26 cellular contexts compared by ENCODE assay signal in genomic region chr3:145904138-145904537, GRCh38.
"Had no signal": no experiment of that assay in that cellular context is flagged by ENCODE, and none has a peak within 500 bp of the region (broad histone marks: within the 10 kb centered on the region; RNA-seq: fewer than 3 reads in every experiment).

No MANE protein-coding gene starts in this region.

- H3K4me2 ChIP-seq: hepatocyte, neural progenitor cell had no signal

- H2AFZ ChIP-seq: hepatocyte had no signal

- H3K27ac ChIP-seq: colonic mucosa, epithelial cell of prostate, gastrocnemius medialis, hepatocyte, left lung, neural progenitor cell, psoas muscle, skin epidermis, suprapubic skin, transverse colon had no signal

- H3K4me1 Mint-ChIP-seq: central memory CD8-positive, alpha-beta T cell; naive thymus-derived CD4-positive, alpha-beta T cell had no signal

- ATAC-seq: esophagus mucosa, gastrocnemius medialis, left cardiac atrium, left lung had no signal

- H3K27me3 ChIP-seq: colonic mucosa, gastrocnemius medialis, hepatocyte, left lung, neural progenitor cell, suprapubic skin, transverse colon had no signal

- H3K4me3 ChIP-seq: colonic mucosa, gastrocnemius medialis, hepatocyte, left lung, neural progenitor cell, psoas muscle, skin epidermis, suprapubic skin, transverse colon had no signal

- H3K4me1 ChIP-seq: colonic mucosa, gastrocnemius medialis, left lung, neural progenitor cell, psoas muscle, suprapubic skin, transverse colon had no signal

- H3K36me3 Mint-ChIP-seq: mesothelial cell of epicardium; naive thymus-derived CD4-positive, alpha-beta T cell; neural progenitor cell had no signal

- H3K9me3 ChIP-seq: colonic mucosa, gastrocnemius medialis, left lung, psoas muscle, suprapubic skin, transverse colon had no signal

- H3K27me3 Mint-ChIP-seq: central memory CD8-positive, alpha-beta T cell; dendritic cell treated with granulocyte-macrophage colony-stimulating factor and Interleukin-4, amounts not matched to agents 40 ng/mL and 50 ng/mL, for 4 days; naive thymus-derived CD4-positive, alpha-beta T cell; stimulated activated naive CD8-positive, alpha-beta T cell treated with anti-CD3 and anti-CD28 coated beads, Interleukin-15, Interleukin-2, amounts not matched to agents 100 ng/mL and 50 ng/mL, for 24 hours had no signal

- H3K9me3 Mint-ChIP-seq: dendritic cell treated with granulocyte-macrophage colony-stimulating factor and Interleukin-4, amounts not matched to agents 40 ng/mL and 50 ng/mL, for 4 days; endodermal cell; mesothelial cell of epicardium; nephron; neural progenitor cell; stimulated activated naive CD8-positive, alpha-beta T cell treated with anti-CD3 and anti-CD28 coated beads, Interleukin-15, Interleukin-2, amounts not matched to agents 100 ng/mL and 50 ng/mL, for 24 hours had no signal

- DNase-seq: colonic mucosa; effector CD8-positive, alpha-beta T cell; foreskin fibroblast; gastrocnemius medialis; left cardiac atrium; mesenchymal stem cell; naive thymus-derived CD4-positive, alpha-beta T cell; nucleus accumbens; psoas muscle; stimulated activated CD4-positive, alpha-beta T cell treated with anti-CD3 and anti-CD28 coated beads, Interleukin-1b, Interleukin-23, amount 100 ng/mL, for 48 hours; stimulated activated CD4-positive, alpha-beta T cell treated with anti-CD3 and anti-CD28 coated beads, Interleukin-4, amount 100 ng/mL, for 1 hour; stimulated activated CD8-positive, alpha-beta memory T cell treated with anti-CD3 and anti-CD28 coated beads, Interleukin-4, amount 100 ng/mL, for 48 hours; transverse colon had no signal

- H3K4me3 Mint-ChIP-seq: central memory CD8-positive, alpha-beta T cell; dendritic cell treated with granulocyte-macrophage colony-stimulating factor and Interleukin-4, amounts not matched to agents 40 ng/mL and 50 ng/mL, for 4 days; endodermal cell; mesothelial cell of epicardium; naive thymus-derived CD4-positive, alpha-beta T cell; nephron; neural progenitor cell; stimulated activated naive CD8-positive, alpha-beta T cell treated with anti-CD3 and anti-CD28 coated beads, Interleukin-15, Interleukin-2, amounts not matched to agents 100 ng/mL and 50 ng/mL, for 24 hours had no signal

- H3K27ac Mint-ChIP-seq: dendritic cell treated with granulocyte-macrophage colony-stimulating factor and Interleukin-4, amounts not matched to agents 40 ng/mL and 50 ng/mL, for 4 days; endodermal cell; mesothelial cell of epicardium; naive thymus-derived CD4-positive, alpha-beta T cell; nephron; neural progenitor cell; stimulated activated naive CD8-positive, alpha-beta T cell treated with anti-CD3 and anti-CD28 coated beads, Interleukin-15, Interleukin-2, amounts not matched to agents 100 ng/mL and 50 ng/mL, for 24 hours had no signal

- H3K9ac ChIP-seq: neural progenitor cell had no signal

- H3K36me3 ChIP-seq: colonic mucosa, gastrocnemius medialis, left lung, neural progenitor cell, suprapubic skin, transverse colon had no signal
